Comparison of ENCODE assay signal across 23 cellular contexts in genomic region chr11:70505331-70505731, GRCh38.
DNase-seq lines count a peak whose midpoint lies in the region; ATAC-seq and TF ChIP-seq lines count a peak whose summit lies in the region.
"Had no signal": no experiment of that assay in that cellular context is flagged by ENCODE, and none has a peak within 500 bp of the region (broad histone marks: within the 10 kb centered on the region; RNA-seq: fewer than 3 reads in every experiment).

No MANE protein-coding gene starts in this region.

- no peaks in the 10 kb centered on the region for H3K9me3 Mint-ChIP-seq in brain
- H3K9me3 Mint-ChIP-seq in neural progenitor cell = no peaks in the 10 kb centered on the region
- no peaks in the 10 kb centered on the region for H3K9me3 Mint-ChIP-seq in activated T-cell treated with anti-CD3 and anti-CD28 coated beads, Interleukin-2, amount 50 U/mL, for 4 hours
- H3K9me3 Mint-ChIP-seq in MCF 10A (ENCODE audit: unreplicated experiment) = peaks cover 8% of the 10 kb centered on the region
- H3K9me3 Mint-ChIP-seq: CD8-positive, alpha-beta T cell had no signal

- no peak overlapping the region for H3K4me3 Mint-ChIP-seq in brain
- H3K4me3 Mint-ChIP-seq in neural progenitor cell = no peak overlapping the region
- no peak overlapping the region for H3K4me3 Mint-ChIP-seq in activated T-cell treated with anti-CD3 and anti-CD28 coated beads, Interleukin-2, amount 50 U/mL, for 4 hours
- H3K4me3 Mint-ChIP-seq in MCF 10A (ENCODE audit: unreplicated experiment) = no peak overlapping the region
- H3K4me3 Mint-ChIP-seq: CD8-positive, alpha-beta T cell had no signal

- no TSS peak for BruUV-seq in MCF 10A (replicated peaks; lab: Mats Ljungman, UMichigan)

- H3K4me3 ChIP-seq in neural progenitor cell (no peak overlapping the region), upper lobe of right lung (no peak overlapping the region)
- H3K4me3 ChIP-seq: K562 had no signal

- H3K9me3 ChIP-seq in neural progenitor cell (ENCODE audit: low read depth) (no peaks in the 10 kb centered on the region), upper lobe of right lung (no peaks in the 10 kb centered on the region)

- ATAC-seq in Right ventricle myocardium superior (ENCODE audit: poor library complexity) (no peak), upper lobe of right lung (no peak)
- ATAC-seq in activated T-cell treated with anti-CD3 and anti-CD28 coated beads, Interleukin-2, amount 50 U/mL, for 4 hours = no peak
- ATAC-seq: CD8-positive, alpha-beta T cell; K562 had no signal

- H3K4me1 Mint-ChIP-seq in brain = peaks cover 98% of the 10 kb centered on the region
- H3K4me1 Mint-ChIP-seq in neural progenitor cell = peaks cover 54% of the 10 kb centered on the region
- no peaks in the 10 kb centered on the region for H3K4me1 Mint-ChIP-seq in activated T-cell treated with anti-CD3 and anti-CD28 coated beads, Interleukin-2, amount 50 U/mL, for 4 hours (ENCODE audit: low read depth)
- no peaks in the 10 kb centered on the region for H3K4me1 Mint-ChIP-seq in MCF 10A (ENCODE audit: insufficient read depth, unreplicated experiment)

- H3K27me3 ChIP-seq in neural progenitor cell (no peaks in the 10 kb centered on the region), upper lobe of right lung (no peaks in the 10 kb centered on the region)

- no peaks in the 10 kb centered on the region for H3K36me3 ChIP-seq in neural progenitor cell
- no peaks in the 10 kb centered on the region for H3K36me3 ChIP-seq in upper lobe of right lung

- no peak overlapping the region for H3K9ac ChIP-seq in neural progenitor cell

- H3F3A ChIP-seq in neural progenitor cell (ENCODE audit: low read depth) = no peaks in the 10 kb centered on the region

- CTCF ChIA-PET in MCF 10A (lab: Yijun Ruan, JAX) = interaction anchor here (0.6 kb wide), 1 partner anchor 835 kb away, joined by 3 read pairs; no protein-coding TSS in a partner anchor

- no peak overlapping the region for H2AFZ ChIP-seq in neural progenitor cell (replicated peaks)

- intact Hi-C loops in Right ventricle myocardium superior (cut with DNase I) = no loop called here
- intact Hi-C loops in cardiac septum (cut with DNase I) = no loop called here
- intact Hi-C loops in upper lobe of right lung (cut with DNase I) = no loop called here
- intact Hi-C loops in MCF 10A (cut with micrococcal nuclease) = no loop called here

- no peak overlapping the region for H3K4me2 ChIP-seq in neural progenitor cell

- TF ChIP-seq CTCF in brain (conservative IDR thresholded peaks at IDR 0.05) = no peak
- TF ChIP-seq CTCF in neural progenitor cell (IDR thresholded peaks at IDR 0.05) = no peak
- TF ChIP-seq CTCF in upper lobe of right lung (IDR thresholded peaks at IDR 0.05) = no peak
- no peak for TF ChIP-seq CTCF in MCF 10A (IDR thresholded peaks at IDR 0.05; ENCODE audit: unreplicated experiment)

- H3K27ac Mint-ChIP-seq in brain (peak overlapping the region in 3 of 5 experiments; percentile 87 to 97 (median 90)), neural progenitor cell (peak overlapping the region; percentile 12), MCF 10A (ENCODE audit: low read depth, unreplicated experiment) (no peak overlapping the region)
- H3K27ac Mint-ChIP-seq: CD8-positive, alpha-beta T cell had no signal

- H3K36me3 Mint-ChIP-seq in brain = no peaks in the 10 kb centered on the region
- no peaks in the 10 kb centered on the region for H3K36me3 Mint-ChIP-seq in neural progenitor cell
- no peaks in the 10 kb centered on the region for H3K36me3 Mint-ChIP-seq in activated T-cell treated with anti-CD3 and anti-CD28 coated beads, Interleukin-2, amount 50 U/mL, for 4 hours (ENCODE audit: insufficient read depth)
- peaks cover 2% of the 10 kb centered on the region for H3K36me3 Mint-ChIP-seq in MCF 10A (ENCODE audit: insufficient read depth, unreplicated experiment)
- H3K36me3 Mint-ChIP-seq: CD8-positive, alpha-beta T cell had no signal

- peak; percentile 27 for DNase-seq in Right ventricle myocardium superior
- no peak for DNase-seq in cardiac septum (ENCODE audit: low spot score)
- DNase-seq in neural progenitor cell (ENCODE audit: low spot score) = no peak
- DNase-seq in upper lobe of right lung = peak; percentile 58
- no peak for DNase-seq in activated T-cell treated with anti-CD3 and anti-CD28 coated beads, Interleukin-2, amount 50 U/mL, for 4 hours
- DNase-seq in kidney glomerular epithelial cell (lab: John Stamatoyannopoulos, UW) = no peak
- DNase-seq in MCF 10A (ENCODE audit: unreplicated experiment) = no peak
- DNase-seq: 8988T; C1 segment of cervical spinal cord; Calu3; CD8-positive, alpha-beta T cell; H7; MM.1S; NCI-H1092; NCI-H1436; NCI-H187 treated with DMSO at 0.1 percent for 48 hours; NCI-H2107; NCI-H446 treated with DMSO at 0.1 percent for 48 hours; NCI-H526 treated with DMSO at 0.1 percent for 48 hours; OCI-M1; SHP77 had no signal

- H3K4me1 ChIP-seq in neural progenitor cell (peaks cover 37% of the 10 kb centered on the region), upper lobe of right lung (no peaks in the 10 kb centered on the region)

- no peaks in the 10 kb centered on the region for H3K79me2 ChIP-seq in neural progenitor cell (ENCODE audit: low read depth)

- H3K27ac ChIP-seq in neural progenitor cell = no peak overlapping the region
- no peak overlapping the region for H3K27ac ChIP-seq in upper lobe of right lung

- peaks cover 12% of the 10 kb centered on the region for H4K20me1 ChIP-seq in neural progenitor cell (ENCODE audit: low read depth)

- H3K27me3 Mint-ChIP-seq in brain (no peaks in the 10 kb centered on the region), neural progenitor cell (ENCODE audit: insufficient read depth, low read depth) (no peaks in the 10 kb centered on the region), MCF 10A (ENCODE audit: insufficient read depth, unreplicated experiment) (no peaks in the 10 kb centered on the region)
- peaks cover 7% of the 10 kb centered on the region for H3K27me3 Mint-ChIP-seq in activated T-cell treated with anti-CD3 and anti-CD28 coated beads, Interleukin-2, amount 50 U/mL, for 4 hours (ENCODE audit: low read depth)

- POLR2A ChIA-PET in MCF 10A (lab: Yijun Ruan, JAX) = no interaction called here

Comparison
In these comparisons a context has a peak if more than half of its experiments do, and no peak if none do; other contexts are left out.
1. DNase-seq: peak in Right ventricle myocardium superior (single experiment) and upper lobe of right lung (single experiment); none in cardiac septum (single experiment), neural progenitor cell (single experiment), activated T-cell treated with anti-CD3 and anti-CD28 coated beads, Interleukin-2, amount 50 U/mL, for 4 hours (single experiment), kidney glomerular epithelial cell (single experiment) and MCF 10A (single experiment).